Comparison of ENCODE assay signal across 1 cellular context in genomic region chr6:146433881-146434741, GRCh38.
TF ChIP-seq lines count a peak whose summit lies in the region.

No MANE protein-coding gene starts in this region.

TF ChIP-seq in HepG2, 621 proteins besides CTCF, POLR2A, EP300 and RAD21 (continued from another document):
- TF ChIP-seq BATF2 (CRISPR knock-in tag; IDR thresholded peaks at IDR 0.05) (no peak), IKZF5 (CRISPR knock-in tag; IDR thresholded peaks at IDR 0.05) (no peak), RNF219 (CRISPR knock-in tag; IDR thresholded peaks at IDR 0.05) (no peak), MAZ (IDR thresholded peaks at IDR 0.05; ENCODE audit: borderline replicate concordance, low read depth, low read length) (no peak), MAZ (CRISPR knock-in tag; IDR thresholded peaks at IDR 0.05; ENCODE audit: low read depth) (no peak), GTF3A (CRISPR knock-in tag; conservative IDR thresholded peaks at IDR 0.05) (no peak), KAT8 (CRISPR knock-in tag; IDR thresholded peaks at IDR 0.05) (no peak), NONO (IDR thresholded peaks at IDR 0.05) (no peak), NONO (CRISPR knock-in tag; conservative IDR thresholded peaks at IDR 0.05) (no peak), ZNF883 (CRISPR knock-in tag; IDR thresholded peaks at IDR 0.05; ENCODE audit: not compliant biosample characterization) (no peak), ZNF124 (CRISPR knock-in tag; IDR thresholded peaks at IDR 0.05) (no peak), PAWR (CRISPR knock-in tag; IDR thresholded peaks at IDR 0.05; ENCODE audit: borderline replicate concordance) (no peak)
